8 cellular contexts compared by ENCODE assay signal in genomic region chr7:138981332-138982203, GRCh38. TPM values are rescaled to one million over a fixed set of nuclear protein-coding genes. Genes with fewer than 3 reads are reported as not detected.
DNase-seq lines count a peak whose midpoint lies in the region; ATAC-seq, FAIRE-seq and TF ChIP-seq lines count a peak whose summit lies in the region.

TSS of gene KIAA1549 (minus strand) at chr7:138981389. CDS start at chr7:138981269, 120 bp downstream.

- no peak for FAIRE-seq in D721Med (lab: Jason Lieb, UNC)

- intact Hi-C loops in head of caudate nucleus (cut with DNase I) (no loop called here), aorta (cut with DNase I) (no loop called here)

- ATAC-seq in activated naive CD4-positive, alpha-beta T cell treated with anti-CD3 and anti-CD28 coated beads, Interleukin-2, amount 50 U/mL, for 72 hours = peak; percentile 91 to 95
- ATAC-seq in aorta (ENCODE audit: low FRiP score) = peak; percentile 83

- WGBS in aorta, 2 donors = 1 to 2% methylated on average over 52 to 105 of the region's 105 CpGs

- H3K9me3 ChIP-seq in parathyroid adenoma (ENCODE audit: control insufficient read depth, low read length) (no peaks in the 10 kb centered on the region), aorta (ENCODE audit: control insufficient read depth, low read length) (no peaks in the 10 kb centered on the region)

- H3K9ac ChIP-seq in parathyroid adenoma = no peak within 1 kb of the TSS

- peak within 1 kb of the TSS in 1 of 2 donors; percentile 85 for H3K27ac Mint-ChIP-seq in activated naive CD4-positive, alpha-beta T cell treated with anti-CD3 and anti-CD28 coated beads, Interleukin-2, amount 50 U/mL, for 72 hours

- H3K36me3 Mint-ChIP-seq in activated naive CD4-positive, alpha-beta T cell treated with anti-CD3 and anti-CD28 coated beads, Interleukin-2, amount 50 U/mL, for 72 hours = peaks cover 0 to 9% of the 10 kb centered on the region in 2 donors

- H3K27ac ChIP-seq in parathyroid adenoma = peak within 1 kb of the TSS; percentile 65
- no peak within 1 kb of the TSS for H3K27ac ChIP-seq in aorta (ENCODE audit: low read depth in 1 of 2, low read length in 2 of 2)

- peak; percentile 60 for DNase-seq in D721Med (ENCODE audit: insufficient read length, low spot score)
- DNase-seq in GM20000 (ENCODE audit: low spot score) = peak; percentile 97
- peak; percentile 49 for DNase-seq in HPDE6-E6E7 (ENCODE audit: extremely low spot score)
- DNase-seq in RPMI8226 = peak; percentile 74
- DNase-seq in activated naive CD4-positive, alpha-beta T cell treated with anti-CD3 and anti-CD28 coated beads, Interleukin-2, amount 50 U/mL, for 72 hours (ENCODE audit: low spot score in 2 of 2) = peak; percentile 62
- DNase-seq in head of caudate nucleus = peak in 31 of 42 donors; percentile 18 to 69 (median 49)
- peak; percentile 65 to 87 for DNase-seq in aorta

- H3K4me3 ChIP-seq in parathyroid adenoma (ENCODE audit: low read depth, low read length) = peak within 1 kb of the TSS; percentile 70
- peak within 1 kb of the TSS; percentile 84 to 91 for H3K4me3 ChIP-seq in aorta (ENCODE audit: low read length in 2 of 2)

- TF ChIP-seq CTCF in D721Med (IDR thresholded peaks at IDR 0.05; ENCODE audit: insufficient read depth, missing control alignments) (peak; percentile 45), GM20000 (IDR thresholded peaks at IDR 0.05; ENCODE audit: extremely low read depth, missing control alignments) (peak; percentile 77), parathyroid adenoma (IDR thresholded peaks at IDR 0.05) (no peak)

- no peaks in the 10 kb centered on the region for H3K9me3 Mint-ChIP-seq in activated naive CD4-positive, alpha-beta T cell treated with anti-CD3 and anti-CD28 coated beads, Interleukin-2, amount 50 U/mL, for 72 hours

- peaks cover 9% of the 10 kb centered on the region for H3K4me1 ChIP-seq in parathyroid adenoma
- H3K4me1 ChIP-seq in aorta (ENCODE audit: control insufficient read depth in 1 of 2, insufficient read depth in 2 of 2, low read length in 2 of 2) = no peaks in the 10 kb centered on the region

- peaks cover 25% of the 10 kb centered on the region for H3K79me2 ChIP-seq in parathyroid adenoma

- H3K27me3 ChIP-seq in parathyroid adenoma (ENCODE audit: control insufficient read depth, insufficient read depth, low read length) (no peaks in the 10 kb centered on the region), aorta (ENCODE audit: control insufficient read depth in 1 of 2, insufficient read depth in 2 of 2, low read length in 1 of 2) (no peaks in the 10 kb centered on the region)

- no peaks in the 10 kb centered on the region for H3K36me3 ChIP-seq in parathyroid adenoma (ENCODE audit: control insufficient read depth, insufficient read depth, low read length)
- H3K36me3 ChIP-seq in aorta (ENCODE audit: control insufficient read depth in 1 of 2, insufficient read depth in 2 of 2, low read length in 1 of 2) = no peaks in the 10 kb centered on the region

- peak within 1 kb of the TSS; percentile 91 for H3K4me2 ChIP-seq in parathyroid adenoma (ENCODE audit: low read length)

- H2AFZ ChIP-seq in parathyroid adenoma = peak within 1 kb of the TSS; percentile 99

RNA-seq across cellular contexts. Expression of gene KIAA1549, which starts in this region (rescaled TPM):
- 1 to 10 TPM; 1.1 to 1.2 TPM for total RNA-seq in activated naive CD4-positive, alpha-beta T cell treated with anti-CD3 and anti-CD28 coated beads, Interleukin-2, amount 50 U/mL, for 72 hours
- 1 to 10 TPM; 1.0 to 2.8 TPM for total RNA-seq in aorta
- polyA plus RNA-seq in aorta = under 1 TPM; 0.13 to 0.15 TPM
